ENCODE assay signal across 24 cellular contexts in the genomic region with DNA sequence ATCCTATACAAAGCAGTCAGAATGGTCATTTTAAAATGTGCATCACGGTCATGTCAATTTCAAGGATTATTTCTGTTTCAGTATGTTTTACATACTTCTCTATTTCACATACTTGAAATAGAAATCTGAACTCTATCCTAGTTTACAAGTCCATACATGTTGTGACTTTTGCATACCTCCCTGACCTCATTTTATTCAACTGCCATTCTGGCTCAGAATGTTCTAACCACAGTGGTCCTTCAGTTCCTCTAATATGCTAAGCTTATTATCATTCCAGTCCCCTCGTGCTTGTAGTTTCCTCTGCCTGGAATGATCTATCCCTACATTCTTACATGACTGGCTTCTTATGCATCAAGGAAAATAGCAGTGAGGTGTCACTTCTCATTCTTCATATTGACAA.
DNase-seq lines count a peak whose midpoint lies in the region; ATAC-seq, FAIRE-seq and TF ChIP-seq lines count a peak whose summit lies in the region.
"Had no signal": no experiment of that assay in that cellular context is flagged by ENCODE, and none has a peak within 500 bp of the region (broad histone marks: within the 10 kb centered on the region; RNA-seq: fewer than 3 reads in every experiment).

No MANE protein-coding gene starts in this region.

- H4K20me1 ChIP-seq in fibroblast of lung (ENCODE audit: control insufficient read depth, extremely low read depth, insufficient read depth, low read length) = no peaks in the 10 kb centered on the region

- TF ChIP-seq POLR2A in breast epithelium (IDR thresholded peaks at IDR 0.05) = no peak

- peak; percentile 14 for DNase-seq in MCF 10A (ENCODE audit: unreplicated experiment)
- DNase-seq in breast epithelium (ENCODE audit: low spot score in 2 of 2) = no peak
- peak; percentile 44 for DNase-seq in NCI-H526 treated with DMSO at 0.1 percent for 48 hours (lab: John Stamatoyannopoulos, UW)
- peak; percentile 17 to 64 for DNase-seq in fibroblast of lung (ENCODE audit: low read depth in 2 of 2)
- no peak for DNase-seq in activated T-cell treated with anti-CD3 and anti-CD28 coated beads for 4 hours
- DNase-seq in NCI-H1092 treated with DMSO at 0.1 percent for 48 hours (lab: John Stamatoyannopoulos, UW) = no peak
- DNase-seq in urothelium cell line (ENCODE audit: low spot score) = no peak
- DNase-seq: activated CD4-positive, alpha-beta T cell treated with anti-CD3 and anti-CD28 coated beads, Interleukin-2, amount 50 U/mL, for 4 hours; activated naive CD4-positive, alpha-beta T cell treated with anti-CD3 and anti-CD28 coated beads for 36 hours; activated T-cell treated with anti-CD3 and anti-CD28 coated beads, Interleukin-2, amount 50 U/mL, for 1 hour; dermis blood vessel endothelial cell; DMS153; glutamatergic neuron; NCI-H187; occipital lobe; retina; WERI-Rb-1 had no signal

- peak overlapping the region; percentile 29 for H3K27ac Mint-ChIP-seq in MCF 10A (ENCODE audit: low read depth, unreplicated experiment)
- H3K27ac Mint-ChIP-seq: activated naive CD4-positive, alpha-beta T cell treated with anti-CD3 and anti-CD28 coated beads for 36 hours; CD14-positive monocyte; stimulated activated memory B cell treated with anti-CD40 and anti-IgM and Interleukin-4, amounts not matched to agents 10 μg/mL and 1 μg/mL and 100 μg/mL, for 72 hours had no signal

- H3K27ac ChIP-seq in breast epithelium (no peak overlapping the region), fibroblast of lung (ENCODE audit: insufficient read depth, low read length) (no peak overlapping the region)
- H3K27ac ChIP-seq: epithelial cell of prostate, thoracic aorta, WERI-Rb-1 had no signal

- H3K36me3 ChIP-seq in breast epithelium = no peaks in the 10 kb centered on the region
- no peaks in the 10 kb centered on the region for H3K36me3 ChIP-seq in fibroblast of lung (ENCODE audit: control insufficient read depth, insufficient read depth, low read length)
- H3K36me3 ChIP-seq: thoracic aorta, WERI-Rb-1 had no signal

- BruUV-seq in MCF 10A (replicated peaks; lab: Mats Ljungman, UMichigan) = no TSS peak

- H2AFZ ChIP-seq in fibroblast of lung (ENCODE audit: low read length) = no peak overlapping the region

- H3K27me3 ChIP-seq in breast epithelium = no peaks in the 10 kb centered on the region
- no peaks in the 10 kb centered on the region for H3K27me3 ChIP-seq in fibroblast of lung (ENCODE audit: control insufficient read depth, insufficient read depth, low read length)

- H3K4me2 ChIP-seq in fibroblast of lung (ENCODE audit: extremely low read depth, insufficient read depth, low read length) = no peak overlapping the region

- H3K4me3 ChIP-seq in breast epithelium (no peak overlapping the region), fibroblast of lung (replicated peaks in 1 of 4; ENCODE audit: control extremely low read depth in 1 of 4, insufficient read depth in 1 of 4, low read depth in 3 of 4, low read length in 4 of 4) (no peak overlapping the region)
- H3K4me3 ChIP-seq: thoracic aorta had no signal

- no peaks in the 10 kb centered on the region for H3K27me3 Mint-ChIP-seq in MCF 10A (ENCODE audit: insufficient read depth, unreplicated experiment)
- H3K27me3 Mint-ChIP-seq: brain; stimulated activated memory B cell treated with anti-CD40 and anti-IgM and Interleukin-4, amounts not matched to agents 10 μg/mL and 1 μg/mL and 100 μg/mL, for 72 hours had no signal

- H3K36me3 Mint-ChIP-seq in MCF 10A (ENCODE audit: insufficient read depth, unreplicated experiment) = no peaks in the 10 kb centered on the region
- H3K36me3 Mint-ChIP-seq: brain; CD14-positive monocyte; stimulated activated memory B cell treated with anti-CD40 and anti-IgM and Interleukin-4, amounts not matched to agents 10 μg/mL and 1 μg/mL and 100 μg/mL, for 72 hours had no signal

- TF ChIP-seq CTCF in MCF 10A (IDR thresholded peaks at IDR 0.05; ENCODE audit: unreplicated experiment) = no peak
- TF ChIP-seq CTCF in breast epithelium (IDR thresholded peaks at IDR 0.05) = no peak
- no peak for TF ChIP-seq CTCF in fibroblast of lung (conservative IDR thresholded peaks at IDR 0.05 in 1 of 2, IDR thresholded peaks at IDR 0.05 in 1 of 2; ENCODE audit: low read depth in 1 of 2, low read length in 2 of 2)

- intact Hi-C loops in MCF 10A (cut with micrococcal nuclease) (no loop called here), breast epithelium (cut with DNase I; ENCODE audit: low total_unique reads) (no loop called here)

- no peaks in the 10 kb centered on the region for H3K4me1 ChIP-seq in breast epithelium
- H3K4me1 ChIP-seq in fibroblast of lung (ENCODE audit: control insufficient read depth, extremely low read depth, insufficient read depth, low read length) = no peaks in the 10 kb centered on the region

- H3K4me1 Mint-ChIP-seq in MCF 10A (ENCODE audit: insufficient read depth, unreplicated experiment) = peaks cover 10% of the 10 kb centered on the region
- H3K4me1 Mint-ChIP-seq: CD14-positive monocyte; stimulated activated memory B cell treated with anti-CD40 and anti-IgM and Interleukin-4, amounts not matched to agents 10 μg/mL and 1 μg/mL and 100 μg/mL, for 72 hours had no signal

- CTCF ChIA-PET in MCF 10A (lab: Yijun Ruan, JAX) = no interaction called here

- POLR2A ChIA-PET in MCF 10A (lab: Yijun Ruan, JAX) = no interaction called here

- H3K9me3 ChIP-seq in breast epithelium = no peaks in the 10 kb centered on the region
- H3K9me3 ChIP-seq in fibroblast of lung (ENCODE audit: control insufficient read depth, insufficient read depth, low read depth, low read length) = no peaks in the 10 kb centered on the region
- H3K9me3 ChIP-seq: thoracic aorta had no signal

- no peaks in the 10 kb centered on the region for H3K79me2 ChIP-seq in fibroblast of lung (ENCODE audit: control insufficient read depth, insufficient read depth, low read length)

- no peaks in the 10 kb centered on the region for H3K9me3 Mint-ChIP-seq in MCF 10A (ENCODE audit: unreplicated experiment)
- H3K9me3 Mint-ChIP-seq: brain; stimulated activated memory B cell treated with anti-CD40 and anti-IgM and Interleukin-4, amounts not matched to agents 10 μg/mL and 1 μg/mL and 100 μg/mL, for 72 hours had no signal

- H3K9ac ChIP-seq in fibroblast of lung (ENCODE audit: insufficient read depth, low read length) = no peak overlapping the region

- no peak overlapping the region for H3K4me3 Mint-ChIP-seq in MCF 10A (ENCODE audit: unreplicated experiment)
- H3K4me3 Mint-ChIP-seq: activated naive CD4-positive, alpha-beta T cell treated with anti-CD3 and anti-CD28 coated beads for 36 hours; brain; CD14-positive monocyte; stimulated activated memory B cell treated with anti-CD40 and anti-IgM and Interleukin-4, amounts not matched to agents 10 μg/mL and 1 μg/mL and 100 μg/mL, for 72 hours had no signal

- no peak for ATAC-seq in HG03039 (IDR thresholded peaks at IDR 0.05; ENCODE audit: unreplicated experiment)
- ATAC-seq: Right ventricle myocardium inferior; stimulated activated memory B cell treated with anti-CD40 and anti-IgM and Interleukin-4, amounts not matched to agents 10 μg/mL and 1 μg/mL and 100 μg/mL, for 72 hours had no signal

- FAIRE-seq in urothelium cell line (lab: Jason Lieb, UNC) = no peak

Comparison
In these comparisons a context has a peak if more than half of its experiments do, and no peak if none do; other contexts are left out.
1. DNase-seq: peak in MCF 10A (single experiment), NCI-H526 treated with DMSO at 0.1 percent for 48 hours (single experiment) and fibroblast of lung (2 of 2); none in breast epithelium (0 of 2), activated T-cell treated with anti-CD3 and anti-CD28 coated beads for 4 hours (single experiment), NCI-H1092 treated with DMSO at 0.1 percent for 48 hours (single experiment) and urothelium cell line (single experiment).